ENCODE assay signal across 1 cellular context in the genomic region with DNA sequence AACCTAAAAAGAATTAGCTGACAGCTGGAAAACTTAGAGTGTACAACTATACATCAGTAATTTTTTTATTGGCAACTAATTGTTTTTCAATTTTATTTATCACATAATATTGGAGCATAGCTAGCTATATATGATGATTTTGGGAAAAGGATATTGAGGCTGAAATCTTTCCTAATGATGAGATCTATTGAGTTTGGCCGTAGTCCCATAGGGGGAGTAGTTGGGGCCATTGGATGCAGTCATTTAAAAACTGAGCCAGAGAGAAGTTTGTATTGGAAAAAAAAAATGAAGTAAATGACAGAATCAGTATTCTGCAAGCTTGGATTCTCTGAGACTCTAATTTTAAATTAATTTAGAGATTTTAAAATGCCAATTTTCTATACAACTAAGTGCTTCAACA.
TF ChIP-seq lines count a peak whose summit lies in the region.

No MANE protein-coding gene starts in this region.

TF ChIP-seq in GM23338, 12 proteins besides CTCF, POLR2A, EP300 and RAD21:
- TF ChIP-seq, protein P1, sequence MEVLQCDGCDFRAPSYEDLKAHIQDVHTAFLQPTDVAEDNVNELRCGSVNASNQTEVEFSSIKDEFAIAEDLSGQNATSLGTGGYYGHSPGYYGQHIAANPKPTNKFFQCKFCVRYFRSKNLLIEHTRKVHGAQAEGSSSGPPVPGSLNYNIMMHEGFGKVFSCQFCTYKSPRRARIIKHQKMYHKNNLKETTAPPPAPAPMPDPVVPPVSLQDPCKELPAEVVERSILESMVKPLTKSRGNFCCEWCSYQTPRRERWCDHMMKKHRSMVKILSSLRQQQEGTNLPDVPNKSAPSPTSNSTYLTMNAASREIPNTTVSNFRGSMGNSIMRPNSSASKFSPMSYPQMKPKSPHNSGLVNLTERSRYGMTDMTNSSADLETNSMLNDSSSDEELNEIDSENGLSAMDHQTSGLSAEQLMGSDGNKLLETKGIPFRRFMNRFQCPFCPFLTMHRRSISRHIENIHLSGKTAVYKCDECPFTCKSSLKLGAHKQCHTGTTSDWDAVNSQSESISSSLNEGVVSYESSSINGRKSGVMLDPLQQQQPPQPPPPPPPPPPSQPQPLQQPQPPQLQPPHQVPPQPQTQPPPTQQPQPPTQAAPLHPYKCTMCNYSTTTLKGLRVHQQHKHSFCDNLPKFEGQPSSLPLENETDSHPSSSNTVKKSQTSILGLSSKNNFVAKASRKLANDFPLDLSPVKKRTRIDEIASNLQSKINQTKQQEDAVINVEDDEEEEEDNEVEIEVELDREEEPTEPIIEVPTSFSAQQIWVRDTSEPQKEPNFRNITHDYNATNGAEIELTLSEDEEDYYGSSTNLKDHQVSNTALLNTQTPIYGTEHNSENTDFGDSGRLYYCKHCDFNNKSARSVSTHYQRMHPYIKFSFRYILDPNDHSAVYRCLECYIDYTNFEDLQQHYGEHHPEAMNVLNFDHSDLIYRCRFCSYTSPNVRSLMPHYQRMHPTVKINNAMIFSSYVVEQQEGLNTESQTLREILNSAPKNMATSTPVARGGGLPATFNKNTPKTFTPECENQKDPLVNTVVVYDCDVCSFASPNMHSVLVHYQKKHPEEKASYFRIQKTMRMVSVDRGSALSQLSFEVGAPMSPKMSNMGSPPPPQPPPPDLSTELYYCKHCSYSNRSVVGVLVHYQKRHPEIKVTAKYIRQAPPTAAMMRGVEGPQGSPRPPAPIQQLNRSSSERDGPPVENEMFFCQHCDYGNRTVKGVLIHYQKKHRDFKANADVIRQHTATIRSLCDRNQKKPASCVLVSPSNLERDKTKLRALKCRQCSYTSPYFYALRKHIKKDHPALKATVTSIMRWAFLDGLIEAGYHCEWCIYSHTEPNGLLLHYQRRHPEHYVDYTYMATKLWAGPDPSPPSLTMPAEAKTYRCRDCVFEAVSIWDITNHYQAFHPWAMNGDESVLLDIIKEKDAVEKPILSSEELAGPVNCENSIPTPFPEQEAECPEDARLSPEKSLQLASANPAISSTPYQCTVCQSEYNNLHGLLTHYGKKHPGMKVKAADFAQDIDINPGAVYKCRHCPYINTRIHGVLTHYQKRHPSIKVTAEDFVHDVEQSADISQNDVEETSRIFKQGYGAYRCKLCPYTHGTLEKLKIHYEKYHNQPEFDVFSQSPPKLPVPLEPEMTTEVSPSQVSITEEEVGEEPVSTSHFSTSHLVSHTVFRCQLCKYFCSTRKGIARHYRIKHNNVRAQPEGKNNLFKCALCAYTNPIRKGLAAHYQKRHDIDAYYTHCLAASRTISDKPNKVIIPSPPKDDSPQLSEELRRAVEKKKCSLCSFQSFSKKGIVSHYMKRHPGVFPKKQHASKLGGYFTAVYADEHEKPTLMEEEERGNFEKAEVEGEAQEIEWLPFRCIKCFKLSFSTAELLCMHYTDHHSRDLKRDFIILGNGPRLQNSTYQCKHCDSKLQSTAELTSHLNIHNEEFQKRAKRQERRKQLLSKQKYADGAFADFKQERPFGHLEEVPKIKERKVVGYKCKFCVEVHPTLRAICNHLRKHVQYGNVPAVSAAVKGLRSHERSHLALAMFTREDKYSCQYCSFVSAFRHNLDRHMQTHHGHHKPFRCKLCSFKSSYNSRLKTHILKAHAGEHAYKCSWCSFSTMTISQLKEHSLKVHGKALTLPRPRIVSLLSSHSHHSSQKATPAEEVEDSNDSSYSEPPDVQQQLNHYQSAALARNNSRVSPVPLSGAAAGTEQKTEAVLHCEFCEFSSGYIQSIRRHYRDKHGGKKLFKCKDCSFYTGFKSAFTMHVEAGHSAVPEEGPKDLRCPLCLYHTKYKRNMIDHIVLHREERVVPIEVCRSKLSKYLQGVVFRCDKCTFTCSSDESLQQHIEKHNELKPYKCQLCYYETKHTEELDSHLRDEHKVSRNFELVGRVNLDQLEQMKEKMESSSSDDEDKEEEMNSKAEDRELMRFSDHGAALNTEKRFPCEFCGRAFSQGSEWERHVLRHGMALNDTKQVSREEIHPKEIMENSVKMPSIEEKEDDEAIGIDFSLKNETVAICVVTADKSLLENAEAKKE (CRISPR knock-in tag; IDR thresholded peaks at IDR 0.05): no peak
- TF ChIP-seq POLR2AphosphoS5 (IDR thresholded peaks at IDR 0.05; ENCODE audit: low read depth) (no peak), CREB1 (CRISPR knock-in tag; IDR thresholded peaks at IDR 0.05; ENCODE audit: low read depth) (no peak), EZH2 (IDR thresholded peaks at IDR 0.05; ENCODE audit: low read depth, unreplicated experiment) (no peak), EZH2phosphoT487 (IDR thresholded peaks at IDR 0.05; ENCODE audit: unreplicated experiment) (no peak), STAT1 (IDR thresholded peaks at IDR 0.05; ENCODE audit: unreplicated experiment) (no peak), JUNB (IDR thresholded peaks at IDR 0.05; ENCODE audit: unreplicated experiment) (no peak), NANOG (IDR thresholded peaks at IDR 0.05; ENCODE audit: borderline replicate concordance) (no peak), ZNF331 (CRISPR knock-in tag; IDR thresholded peaks at IDR 0.05; ENCODE audit: low read depth) (no peak), ZNF114 (CRISPR knock-in tag; IDR thresholded peaks at IDR 0.05) (no peak)
- TF ChIP-seq, protein P2, sequence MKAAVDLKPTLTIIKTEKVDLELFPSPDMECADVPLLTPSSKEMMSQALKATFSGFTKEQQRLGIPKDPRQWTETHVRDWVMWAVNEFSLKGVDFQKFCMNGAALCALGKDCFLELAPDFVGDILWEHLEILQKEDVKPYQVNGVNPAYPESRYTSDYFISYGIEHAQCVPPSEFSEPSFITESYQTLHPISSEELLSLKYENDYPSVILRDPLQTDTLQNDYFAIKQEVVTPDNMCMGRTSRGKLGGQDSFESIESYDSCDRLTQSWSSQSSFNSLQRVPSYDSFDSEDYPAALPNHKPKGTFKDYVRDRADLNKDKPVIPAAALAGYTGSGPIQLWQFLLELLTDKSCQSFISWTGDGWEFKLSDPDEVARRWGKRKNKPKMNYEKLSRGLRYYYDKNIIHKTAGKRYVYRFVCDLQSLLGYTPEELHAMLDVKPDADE (IDR thresholded peaks at IDR 0.05): no peak
- TF ChIP-seq, protein P3, sequence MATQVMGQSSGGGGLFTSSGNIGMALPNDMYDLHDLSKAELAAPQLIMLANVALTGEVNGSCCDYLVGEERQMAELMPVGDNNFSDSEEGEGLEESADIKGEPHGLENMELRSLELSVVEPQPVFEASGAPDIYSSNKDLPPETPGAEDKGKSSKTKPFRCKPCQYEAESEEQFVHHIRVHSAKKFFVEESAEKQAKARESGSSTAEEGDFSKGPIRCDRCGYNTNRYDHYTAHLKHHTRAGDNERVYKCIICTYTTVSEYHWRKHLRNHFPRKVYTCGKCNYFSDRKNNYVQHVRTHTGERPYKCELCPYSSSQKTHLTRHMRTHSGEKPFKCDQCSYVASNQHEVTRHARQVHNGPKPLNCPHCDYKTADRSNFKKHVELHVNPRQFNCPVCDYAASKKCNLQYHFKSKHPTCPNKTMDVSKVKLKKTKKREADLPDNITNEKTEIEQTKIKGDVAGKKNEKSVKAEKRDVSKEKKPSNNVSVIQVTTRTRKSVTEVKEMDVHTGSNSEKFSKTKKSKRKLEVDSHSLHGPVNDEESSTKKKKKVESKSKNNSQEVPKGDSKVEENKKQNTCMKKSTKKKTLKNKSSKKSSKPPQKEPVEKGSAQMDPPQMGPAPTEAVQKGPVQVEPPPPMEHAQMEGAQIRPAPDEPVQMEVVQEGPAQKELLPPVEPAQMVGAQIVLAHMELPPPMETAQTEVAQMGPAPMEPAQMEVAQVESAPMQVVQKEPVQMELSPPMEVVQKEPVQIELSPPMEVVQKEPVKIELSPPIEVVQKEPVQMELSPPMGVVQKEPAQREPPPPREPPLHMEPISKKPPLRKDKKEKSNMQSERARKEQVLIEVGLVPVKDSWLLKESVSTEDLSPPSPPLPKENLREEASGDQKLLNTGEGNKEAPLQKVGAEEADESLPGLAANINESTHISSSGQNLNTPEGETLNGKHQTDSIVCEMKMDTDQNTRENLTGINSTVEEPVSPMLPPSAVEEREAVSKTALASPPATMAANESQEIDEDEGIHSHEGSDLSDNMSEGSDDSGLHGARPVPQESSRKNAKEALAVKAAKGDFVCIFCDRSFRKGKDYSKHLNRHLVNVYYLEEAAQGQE (IDR thresholded peaks at IDR 0.05; ENCODE audit: unreplicated experiment): no peak
